In genomic region chr6:31806470-31807272, GRCh38 we compare ENCODE assay signal across 1 cellular context.
TF ChIP-seq lines count a peak whose summit lies in the region.

LSM2 (minus strand) TSS chr6:31806966; CDS start chr6:31806757, 209 bp downstream.

TF ChIP-seq in K562, 482 proteins besides CTCF, POLR2A, EP300 and RAD21 (continued from another document and continues in another):
- TF ChIP-seq, protein P1, sequence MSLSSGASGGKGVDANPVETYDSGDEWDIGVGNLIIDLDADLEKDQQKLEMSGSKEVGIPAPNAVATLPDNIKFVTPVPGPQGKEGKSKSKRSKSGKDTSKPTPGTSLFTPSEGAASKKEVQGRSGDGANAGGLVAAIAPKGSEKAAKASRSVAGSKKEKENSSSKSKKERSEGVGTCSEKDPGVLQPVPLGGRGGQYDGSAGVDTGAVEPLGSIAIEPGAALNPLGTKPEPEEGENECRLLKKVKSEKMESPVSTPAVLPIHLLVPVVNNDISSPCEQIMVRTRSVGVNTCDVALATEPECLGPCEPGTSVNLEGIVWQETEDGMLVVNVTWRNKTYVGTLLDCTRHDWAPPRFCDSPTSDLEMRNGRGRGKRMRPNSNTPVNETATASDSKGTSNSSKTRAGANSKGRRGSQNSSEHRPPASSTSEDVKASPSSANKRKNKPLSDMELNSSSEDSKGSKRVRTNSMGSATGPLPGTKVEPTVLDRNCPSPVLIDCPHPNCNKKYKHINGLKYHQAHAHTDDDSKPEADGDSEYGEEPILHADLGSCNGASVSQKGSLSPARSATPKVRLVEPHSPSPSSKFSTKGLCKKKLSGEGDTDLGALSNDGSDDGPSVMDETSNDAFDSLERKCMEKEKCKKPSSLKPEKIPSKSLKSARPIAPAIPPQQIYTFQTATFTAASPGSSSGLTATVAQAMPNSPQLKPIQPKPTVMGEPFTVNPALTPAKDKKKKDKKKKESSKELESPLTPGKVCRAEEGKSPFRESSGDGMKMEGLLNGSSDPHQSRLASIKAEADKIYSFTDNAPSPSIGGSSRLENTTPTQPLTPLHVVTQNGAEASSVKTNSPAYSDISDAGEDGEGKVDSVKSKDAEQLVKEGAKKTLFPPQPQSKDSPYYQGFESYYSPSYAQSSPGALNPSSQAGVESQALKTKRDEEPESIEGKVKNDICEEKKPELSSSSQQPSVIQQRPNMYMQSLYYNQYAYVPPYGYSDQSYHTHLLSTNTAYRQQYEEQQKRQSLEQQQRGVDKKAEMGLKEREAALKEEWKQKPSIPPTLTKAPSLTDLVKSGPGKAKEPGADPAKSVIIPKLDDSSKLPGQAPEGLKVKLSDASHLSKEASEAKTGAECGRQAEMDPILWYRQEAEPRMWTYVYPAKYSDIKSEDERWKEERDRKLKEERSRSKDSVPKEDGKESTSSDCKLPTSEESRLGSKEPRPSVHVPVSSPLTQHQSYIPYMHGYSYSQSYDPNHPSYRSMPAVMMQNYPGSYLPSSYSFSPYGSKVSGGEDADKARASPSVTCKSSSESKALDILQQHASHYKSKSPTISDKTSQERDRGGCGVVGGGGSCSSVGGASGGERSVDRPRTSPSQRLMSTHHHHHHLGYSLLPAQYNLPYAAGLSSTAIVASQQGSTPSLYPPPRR (CRISPR knock-in tag; IDR thresholded peaks at IDR 0.05; ENCODE audit: borderline replicate concordance): peak; percentile 44; the same call in 1 of the 2 replicates
- TF ChIP-seq BCOR (IDR thresholded peaks at IDR 0.05) (peak; percentile 77), STAT5B (CRISPR knock-in tag; IDR thresholded peaks at IDR 0.05) (no peak), CAMTA2 (CRISPR knock-in tag; conservative IDR thresholded peaks at IDR 0.05) (peak; percentile 64; the same call in 1 of the 2 replicates), NR2F6 (CRISPR knock-in tag; IDR thresholded peaks at IDR 0.05) (peak; percentile 74; the same call in 1 of the 2 replicates), TCF7 (IDR thresholded peaks at IDR 0.05; ENCODE audit: borderline replicate concordance) (no peak; the same call in 1 of the 2 replicates), HEY1 (CRISPR knock-in tag; IDR thresholded peaks at IDR 0.05; ENCODE audit: borderline replicate concordance) (no peak; the same call in 1 of the 2 replicates), FOXP1 (CRISPR knock-in tag; IDR thresholded peaks at IDR 0.05) (peak; percentile 84), NFYB (IDR thresholded peaks at IDR 0.05; ENCODE audit: extremely low read depth, insufficient read length) (no peak), MAZ (CRISPR knock-in tag; conservative IDR thresholded peaks at IDR 0.05 in 1 of 2, IDR thresholded peaks at IDR 0.05 in 1 of 2) (peak; percentile 98 to 99), FOXK2 (conservative IDR thresholded peaks at IDR 0.05 in 1 of 2, IDR thresholded peaks at IDR 0.05 in 1 of 2; ENCODE audit: low read depth in 2 of 2) (peak in 1 of 2 experiments; percentile 83; a peak in 3 of 4 replicates), CHD7 (IDR thresholded peaks at IDR 0.05; ENCODE audit: low read depth, low read length) (no peak), ESRRA (IDR thresholded peaks at IDR 0.05; ENCODE audit: borderline replicate concordance, low read depth) (peak; percentile 81), SAFB (IDR thresholded peaks at IDR 0.05; ENCODE audit: borderline replicate concordance, low read depth, low read length) (peak; percentile 86), TEAD1 (CRISPR knock-in tag; IDR thresholded peaks at IDR 0.05) (peak in 1 of 2 experiments; percentile 83; a peak in 1 of 4 replicates), ZFP1 (CRISPR knock-in tag; IDR thresholded peaks at IDR 0.05) (peak; percentile 55; the same call in 1 of the 2 replicates), ZBTB7A (IDR thresholded peaks at IDR 0.05; ENCODE audit: borderline replicate concordance, control insufficient read depth, low read depth, low read length) (peak; percentile 97), PHF21A (IDR thresholded peaks at IDR 0.05; ENCODE audit: borderline replicate concordance, low read depth) (peak; percentile 93), SMAD4 (CRISPR knock-in tag; conservative IDR thresholded peaks at IDR 0.05) (peak; percentile 95), NEUROD1 (IDR thresholded peaks at IDR 0.05; ENCODE audit: borderline replicate concordance, low read depth, low read length, partially characterized antibody) (peak; percentile 77), GATAD2B (IDR thresholded peaks at IDR 0.05; ENCODE audit: borderline replicate concordance) (no peak), E2F5 (CRISPR knock-in tag; IDR thresholded peaks at IDR 0.05) (no peak), HINFP (tag; conservative IDR thresholded peaks at IDR 0.05; ENCODE audit: low read depth) (peak; percentile 97), BHLHE40 (IDR thresholded peaks at IDR 0.05; ENCODE audit: low read length) (no peak; the same call in 1 of the 2 replicates), EGR1 (conservative IDR thresholded peaks at IDR 0.05) (peak; percentile 41; the same call in 1 of the 2 replicates), FIP1L1 (IDR thresholded peaks at IDR 0.05; ENCODE audit: low read depth, low read length, poor library complexity, severe bottlenecking) (peak; percentile 89)
- TF ChIP-seq, protein P2, sequence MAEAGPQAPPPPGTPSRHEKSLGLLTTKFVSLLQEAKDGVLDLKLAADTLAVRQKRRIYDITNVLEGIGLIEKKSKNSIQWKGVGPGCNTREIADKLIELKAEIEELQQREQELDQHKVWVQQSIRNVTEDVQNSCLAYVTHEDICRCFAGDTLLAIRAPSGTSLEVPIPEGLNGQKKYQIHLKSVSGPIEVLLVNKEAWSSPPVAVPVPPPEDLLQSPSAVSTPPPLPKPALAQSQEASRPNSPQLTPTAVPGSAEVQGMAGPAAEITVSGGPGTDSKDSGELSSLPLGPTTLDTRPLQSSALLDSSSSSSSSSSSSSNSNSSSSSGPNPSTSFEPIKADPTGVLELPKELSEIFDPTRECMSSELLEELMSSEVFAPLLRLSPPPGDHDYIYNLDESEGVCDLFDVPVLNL (CRISPR knock-in tag; IDR thresholded peaks at IDR 0.05; ENCODE audit: low read depth): peak; percentile 81; the same call in 1 of the 2 replicates
- TF ChIP-seq, protein P3, sequence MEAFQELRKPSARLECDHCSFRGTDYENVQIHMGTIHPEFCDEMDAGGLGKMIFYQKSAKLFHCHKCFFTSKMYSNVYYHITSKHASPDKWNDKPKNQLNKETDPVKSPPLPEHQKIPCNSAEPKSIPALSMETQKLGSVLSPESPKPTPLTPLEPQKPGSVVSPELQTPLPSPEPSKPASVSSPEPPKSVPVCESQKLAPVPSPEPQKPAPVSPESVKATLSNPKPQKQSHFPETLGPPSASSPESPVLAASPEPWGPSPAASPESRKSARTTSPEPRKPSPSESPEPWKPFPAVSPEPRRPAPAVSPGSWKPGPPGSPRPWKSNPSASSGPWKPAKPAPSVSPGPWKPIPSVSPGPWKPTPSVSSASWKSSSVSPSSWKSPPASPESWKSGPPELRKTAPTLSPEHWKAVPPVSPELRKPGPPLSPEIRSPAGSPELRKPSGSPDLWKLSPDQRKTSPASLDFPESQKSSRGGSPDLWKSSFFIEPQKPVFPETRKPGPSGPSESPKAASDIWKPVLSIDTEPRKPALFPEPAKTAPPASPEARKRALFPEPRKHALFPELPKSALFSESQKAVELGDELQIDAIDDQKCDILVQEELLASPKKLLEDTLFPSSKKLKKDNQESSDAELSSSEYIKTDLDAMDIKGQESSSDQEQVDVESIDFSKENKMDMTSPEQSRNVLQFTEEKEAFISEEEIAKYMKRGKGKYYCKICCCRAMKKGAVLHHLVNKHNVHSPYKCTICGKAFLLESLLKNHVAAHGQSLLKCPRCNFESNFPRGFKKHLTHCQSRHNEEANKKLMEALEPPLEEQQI (IDR thresholded peaks at IDR 0.05): no peak
